Comparison of ENCODE assay signal across 1 cellular context in genomic region chr7:77537595-77538185, GRCh38.
A peak's percentile ranks its signal among the peaks of the same experiment; 100 is the strongest.
TF ChIP-seq lines count a peak whose summit lies in the region.

No MANE protein-coding gene starts in this region.

TF ChIP-seq in HEK293, 187 proteins besides CTCF, POLR2A, EP300 and RAD21 (continued from another document and continues in another):
- TF ChIP-seq ZBTB8A (tag by site-specific recombination; IDR thresholded peaks at IDR 0.05) (no peak), ZNF23 (tag by site-specific recombination; IDR thresholded peaks at IDR 0.05; ENCODE audit: borderline replicate concordance) (no peak), ZNF169 (tag by site-specific recombination; IDR thresholded peaks at IDR 0.05) (no peak), ZBTB48 (tag by site-specific recombination; IDR thresholded peaks at IDR 0.05) (no peak), GFI1B (tag by site-specific recombination; IDR thresholded peaks at IDR 0.05) (no peak), ZNF449 (tag by site-specific recombination; IDR thresholded peaks at IDR 0.05) (no peak), ZNF362 (tag by site-specific recombination; IDR thresholded peaks at IDR 0.05) (no peak), ZNF354C (tag by site-specific recombination; IDR thresholded peaks at IDR 0.05; ENCODE audit: borderline replicate concordance, low read depth) (no peak), PRDM10 (tag by site-specific recombination; IDR thresholded peaks at IDR 0.05) (peak; percentile 44; the same call in 1 of the 2 replicates), ZNF433 (tag by site-specific recombination; IDR thresholded peaks at IDR 0.05; ENCODE audit: low read depth) (no peak), ZSCAN4 (tag by site-specific recombination; IDR thresholded peaks at IDR 0.05) (no peak), ATF2 (tag by site-specific recombination; IDR thresholded peaks at IDR 0.05; ENCODE audit: low read depth) (no peak), GLI2 (tag by site-specific recombination; IDR thresholded peaks at IDR 0.05; ENCODE audit: borderline replicate concordance, low read depth) (no peak), ZNF549 (tag by site-specific recombination; IDR thresholded peaks at IDR 0.05) (no peak), ZNF548 (tag by site-specific recombination; IDR thresholded peaks at IDR 0.05) (no peak), ZNF302 (tag by site-specific recombination; IDR thresholded peaks at IDR 0.05; ENCODE audit: low read depth) (no peak), ZNF366 (tag by site-specific recombination; conservative IDR thresholded peaks at IDR 0.05) (no peak), YY2 (tag by site-specific recombination; IDR thresholded peaks at IDR 0.05) (no peak), SCRT1 (tag by site-specific recombination; IDR thresholded peaks at IDR 0.05; ENCODE audit: borderline replicate concordance) (no peak), ZSCAN23 (tag by site-specific recombination; IDR thresholded peaks at IDR 0.05) (no peak), ZNF10 (tag by site-specific recombination; IDR thresholded peaks at IDR 0.05) (no peak), ZIC2 (tag by site-specific recombination; IDR thresholded peaks at IDR 0.05) (peak; percentile 57; the same call in 1 of the 2 replicates), PRDM1 (tag by site-specific recombination; IDR thresholded peaks at IDR 0.05) (no peak), ZNF37A (tag by site-specific recombination; IDR thresholded peaks at IDR 0.05) (no peak), ZBTB17 (tag by site-specific recombination; IDR thresholded peaks at IDR 0.05) (peak; percentile 88), BCL6B (tag by site-specific recombination; IDR thresholded peaks at IDR 0.05) (no peak), SP3 (tag by site-specific recombination; IDR thresholded peaks at IDR 0.05) (0 out of 2 replicates have a peak, but pooled peaks have one; percentile 47), MYNN (tag by site-specific recombination; IDR thresholded peaks at IDR 0.05; ENCODE audit: borderline replicate concordance) (no peak), GLIS2 (tag by site-specific recombination; IDR thresholded peaks at IDR 0.05) (peak; percentile 64), PRDM6 (tag by site-specific recombination; IDR thresholded peaks at IDR 0.05) (no peak), HOXD13 (CRISPR knock-in tag; IDR thresholded peaks at IDR 0.05; ENCODE audit: borderline replicate concordance) (no peak), ZNF596 (tag by site-specific recombination; IDR thresholded peaks at IDR 0.05) (no peak), IKZF3 (tag by site-specific recombination; IDR thresholded peaks at IDR 0.05) (no peak), KLF16 (tag by site-specific recombination; IDR thresholded peaks at IDR 0.05) (no peak), ZBTB6 (tag by site-specific recombination; IDR thresholded peaks at IDR 0.05) (no peak), ZNF398 (tag by site-specific recombination; IDR thresholded peaks at IDR 0.05) (0 out of 2 replicates have a peak, but pooled peaks have one; percentile 3), ZFP69B (tag by site-specific recombination; IDR thresholded peaks at IDR 0.05) (no peak), EGR2 (tag by site-specific recombination; IDR thresholded peaks at IDR 0.05; ENCODE audit: low read depth) (no peak), ZNF544 (tag by site-specific recombination; IDR thresholded peaks at IDR 0.05) (no peak), ZNF645 (tag by site-specific recombination; IDR thresholded peaks at IDR 0.05) (no peak), ZNF843 (tag by site-specific recombination; IDR thresholded peaks at IDR 0.05) (no peak), ZNF16 (tag by site-specific recombination; IDR thresholded peaks at IDR 0.05; ENCODE audit: low read depth) (no peak), ZNF660 (tag by site-specific recombination; IDR thresholded peaks at IDR 0.05) (no peak; the same call in 1 of the 2 replicates), ZBTB26 (tag by site-specific recombination; optimal IDR thresholded peaks at IDR 0.05) (peak; percentile 88), ZBTB20 (tag by site-specific recombination; IDR thresholded peaks at IDR 0.05) (peak; percentile 49; the same call in 1 of the 2 replicates), ZNF704 (tag by site-specific recombination; IDR thresholded peaks at IDR 0.05) (no peak)
